ENCODE assay signal across 19 cellular contexts in the genomic region with DNA sequence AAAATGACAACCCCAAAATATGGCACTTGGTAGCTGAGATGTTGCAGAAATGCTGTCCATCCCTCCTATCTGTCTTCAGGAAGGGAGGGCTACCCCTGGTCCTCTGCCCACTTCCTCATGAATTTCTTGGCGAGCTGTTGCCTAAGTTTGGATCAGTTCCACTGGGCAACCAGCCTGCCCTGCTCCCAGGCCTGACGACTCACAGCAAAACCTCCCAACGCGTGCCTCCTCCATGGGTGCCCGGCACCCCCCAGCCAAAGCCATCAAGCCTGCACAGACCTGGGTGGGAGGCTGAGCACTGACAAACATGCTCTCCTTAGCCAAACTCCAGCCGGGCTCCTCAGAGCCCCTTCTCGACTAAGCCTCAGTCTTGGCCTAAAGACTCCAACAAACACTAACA. TPM values are rescaled to one million over a fixed set of nuclear protein-coding genes. Genes with fewer than 3 reads are reported as not detected.
A peak's percentile ranks its signal among the peaks of the same experiment; 100 is the strongest.
DNase-seq lines count a peak whose midpoint lies in the region; ATAC-seq and TF ChIP-seq lines count a peak whose summit lies in the region.
"Had no signal": no experiment of that assay in that cellular context is flagged by ENCODE, and none has a peak within 500 bp of the region (broad histone marks: within the 10 kb centered on the region; RNA-seq: fewer than 3 reads in every experiment).

No MANE protein-coding gene starts in this region.

- in situ Hi-C loops in G401 (cut with HindIII; ENCODE audit: low sequenced_read_pairs), result no loop called here

- CTCF ChIA-PET in activated CD4-positive, alpha-beta memory T cell treated with anti-CD3 and anti-CD28 coated beads for 36 hours (lab: Charles Lee), result no interaction called here

- H3K9me3 Mint-ChIP-seq in activated CD4-positive, alpha-beta memory T cell treated with anti-CD3 and anti-CD28 coated beads for 36 hours, result no peaks in the 10 kb centered on the region
- H3K9me3 Mint-ChIP-seq in activated T-helper 17 cell treated with anti-CD3 and anti-CD28 coated beads, Interleukin-2, amount 50 U/mL, for 72 hours, result peaks cover 4% of the 10 kb centered on the region
- H3K9me3 Mint-ChIP-seq: activated B cell treated with CpG ODN at 0.5 μM for 24 hours; central memory CD8-positive, alpha-beta T cell; type B pancreatic cell had no signal

- H3K4me1 ChIP-seq in left ventricle myocardium inferior (peaks cover 78% of the 10 kb centered on the region), prostate gland (replicated peaks) (peaks cover 8% of the 10 kb centered on the region)
- H3K4me1 ChIP-seq: BLaER1 had no signal

- H3K4me3 Mint-ChIP-seq in activated CD4-positive, alpha-beta memory T cell treated with anti-CD3 and anti-CD28 coated beads for 36 hours, result no peak overlapping the region
- H3K4me3 Mint-ChIP-seq in activated T-helper 17 cell treated with anti-CD3 and anti-CD28 coated beads, Interleukin-2, amount 50 U/mL, for 72 hours, result no peak overlapping the region
- H3K4me3 Mint-ChIP-seq: activated B cell treated with CpG ODN at 0.5 μM for 24 hours; central memory CD8-positive, alpha-beta T cell; memory B cell; type B pancreatic cell had no signal

- no peak for TF ChIP-seq POLR2A in prostate gland (IDR thresholded peaks at IDR 0.05)

- DNase-seq in G401 (ENCODE audit: low spot score) (peak; percentile 77), astrocyte of the hippocampus (ENCODE audit: low read depth, low spot score) (peak; percentile 46), left ventricle myocardium inferior (peak; percentile 47), prostate gland (ENCODE audit: low spot score) (peak; percentile 40), NOMO-1 treated with DMSO at 0.1 percent for 48 hours (lab: John Stamatoyannopoulos, UW; ENCODE audit: unreplicated experiment) (no peak), NCI-H774 (lab: John Stamatoyannopoulos, UW) (no peak)
- DNase-seq in activated CD4-positive, alpha-beta memory T cell treated with anti-CD3 and anti-CD28 coated beads for 36 hours, result no peak
- DNase-seq: activated B cell treated with CpG ODN at 0.5 μM for 24 hours, NCI-H345, occipital lobe had no signal

- POLR2A ChIA-PET in activated CD4-positive, alpha-beta memory T cell treated with anti-CD3 and anti-CD28 coated beads for 36 hours (lab: Charles Lee), result interaction anchor here (0.6 kb wide), 1 partner anchor 82 kb away, joined by 3 read pairs; no protein-coding TSS in a partner anchor

- H3K4me3 ChIP-seq in left ventricle myocardium inferior, result peak overlapping the region; percentile 0
- H3K4me3 ChIP-seq in prostate gland, result no peak overlapping the region
- H3K4me3 ChIP-seq: BLaER1, PC-9 had no signal

- H3K36me3 ChIP-seq in left ventricle myocardium inferior, result no peaks in the 10 kb centered on the region
- H3K36me3 ChIP-seq in prostate gland, result no peaks in the 10 kb centered on the region
- H3K36me3 ChIP-seq: BLaER1 had no signal

- TF ChIP-seq CTCF in left ventricle myocardium inferior (IDR thresholded peaks at IDR 0.05; ENCODE audit: borderline replicate concordance) (no peak), prostate gland (IDR thresholded peaks at IDR 0.05) (no peak)

- H3K36me3 Mint-ChIP-seq in activated CD4-positive, alpha-beta memory T cell treated with anti-CD3 and anti-CD28 coated beads for 36 hours, result no peaks in the 10 kb centered on the region
- no peaks in the 10 kb centered on the region for H3K36me3 Mint-ChIP-seq in activated T-helper 17 cell treated with anti-CD3 and anti-CD28 coated beads, Interleukin-2, amount 50 U/mL, for 72 hours (ENCODE audit: low read depth)
- H3K36me3 Mint-ChIP-seq: activated naive CD4-positive, alpha-beta T cell treated with anti-CD3 and anti-CD28 coated beads, Interleukin-2, amount 50 U/mL, for 72 hours; memory B cell; type B pancreatic cell had no signal

- ATAC-seq in activated T-helper 17 cell treated with anti-CD3 and anti-CD28 coated beads, Interleukin-2, amount 50 U/mL, for 72 hours (replicated peaks), result no peak
- ATAC-seq: activated naive CD4-positive, alpha-beta T cell treated with anti-CD3 and anti-CD28 coated beads, Interleukin-2, amount 50 U/mL, for 72 hours had no signal

- intact Hi-C loops in left ventricle myocardium inferior (cut with micrococcal nuclease), result no loop called here
- intact Hi-C loops in prostate gland (cut with DNase I), result no loop called here
- intact Hi-C loops in activated CD4-positive, alpha-beta memory T cell treated with anti-CD3 and anti-CD28 coated beads for 36 hours (cut with micrococcal nuclease), result no loop called here

- H3K27me3 ChIP-seq in left ventricle myocardium inferior (ENCODE audit: low read depth) (no peaks in the 10 kb centered on the region), prostate gland (replicated peaks; ENCODE audit: insufficient read depth) (no peaks in the 10 kb centered on the region)
- H3K27me3 ChIP-seq: BLaER1 had no signal

- peaks cover 3% of the 10 kb centered on the region for H3K27me3 Mint-ChIP-seq in activated CD4-positive, alpha-beta memory T cell treated with anti-CD3 and anti-CD28 coated beads for 36 hours
- peaks cover 12% of the 10 kb centered on the region for H3K27me3 Mint-ChIP-seq in activated T-helper 17 cell treated with anti-CD3 and anti-CD28 coated beads, Interleukin-2, amount 50 U/mL, for 72 hours

- no peaks in the 10 kb centered on the region for H3K9me3 ChIP-seq in left ventricle myocardium inferior (replicated peaks)
- H3K9me3 ChIP-seq in prostate gland, result no peaks in the 10 kb centered on the region
- H3K9me3 ChIP-seq: BLaER1 had no signal

- H3K4me1 Mint-ChIP-seq in activated CD4-positive, alpha-beta memory T cell treated with anti-CD3 and anti-CD28 coated beads for 36 hours (ENCODE audit: low read depth), result no peaks in the 10 kb centered on the region
- no peaks in the 10 kb centered on the region for H3K4me1 Mint-ChIP-seq in activated T-helper 17 cell treated with anti-CD3 and anti-CD28 coated beads, Interleukin-2, amount 50 U/mL, for 72 hours
- H3K4me1 Mint-ChIP-seq: activated B cell treated with CpG ODN at 0.5 μM for 24 hours; central memory CD8-positive, alpha-beta T cell had no signal

- WGBS in prostate gland, result 10% methylated on average over 7 of the region's 7 CpGs

- H3K27ac Mint-ChIP-seq in activated CD4-positive, alpha-beta memory T cell treated with anti-CD3 and anti-CD28 coated beads for 36 hours, result no peak overlapping the region
- no peak overlapping the region for H3K27ac Mint-ChIP-seq in activated T-helper 17 cell treated with anti-CD3 and anti-CD28 coated beads, Interleukin-2, amount 50 U/mL, for 72 hours
- H3K27ac Mint-ChIP-seq: activated B cell treated with CpG ODN at 0.5 μM for 24 hours; activated naive CD4-positive, alpha-beta T cell treated with anti-CD3 and anti-CD28 coated beads, Interleukin-2, amount 50 U/mL, for 72 hours; memory B cell; type B pancreatic cell had no signal

- H3K27ac ChIP-seq in left ventricle myocardium inferior (replicated peaks), result peak overlapping the region; percentile 30
- peak overlapping the region in 1 of 2 donors; percentile 41 for H3K27ac ChIP-seq in prostate gland
- H3K27ac ChIP-seq: BLaER1, epithelial cell of prostate, PC-9 had no signal

RNA-seq across cellular contexts. Expression of gene VSTM4, which starts 8.9 kb away (rescaled TPM):
- not detected in 2 replicates for total RNA-seq in G401 (2014; rRNA removed; shearing (Covaris generic))
- total RNA-seq in left ventricle myocardium inferior (21.1 TPM), prostate gland (10 to 100 TPM in 1 of 2 donors, 1 to 10 TPM in 1; 6.9 to 36.0 TPM)
- under 1 TPM; 0.10 to 0.24 TPM for total RNA-seq in activated CD4-positive, alpha-beta memory T cell treated with anti-CD3 and anti-CD28 coated beads for 36 hours
- total RNA-seq in activated T-helper 17 cell treated with anti-CD3 and anti-CD28 coated beads, Interleukin-2, amount 50 U/mL, for 72 hours, result under 1 TPM; 0.06 to 0.13 TPM
- total RNA-seq: activated B cell treated with CpG ODN at 0.5 μM for 24 hours; activated naive CD4-positive, alpha-beta T cell treated with anti-CD3 and anti-CD28 coated beads, Interleukin-2, amount 50 U/mL, for 72 hours; PC-9 had no signal

RNA-seq across cellular contexts. Expression of gene FAM170B, which starts 27.4 kb away (rescaled TPM):
- not detected in 2 replicates for total RNA-seq in G401 (2014; rRNA removed; shearing (Covaris generic))
- not detected for total RNA-seq in left ventricle myocardium inferior
- not detected for total RNA-seq in prostate gland
- not detected for total RNA-seq in activated CD4-positive, alpha-beta memory T cell treated with anti-CD3 and anti-CD28 coated beads for 36 hours
- total RNA-seq in activated T-helper 17 cell treated with anti-CD3 and anti-CD28 coated beads, Interleukin-2, amount 50 U/mL, for 72 hours, result not detected
- total RNA-seq: activated B cell treated with CpG ODN at 0.5 μM for 24 hours; activated naive CD4-positive, alpha-beta T cell treated with anti-CD3 and anti-CD28 coated beads, Interleukin-2, amount 50 U/mL, for 72 hours; Daoy; occipital lobe; PC-9 had no signal

Comparison
In these comparisons a context has a peak if more than half of its experiments do, and no peak if none do; other contexts are left out.
1. DNase-seq: peak in G401 (single experiment), astrocyte of the hippocampus (single experiment), left ventricle myocardium inferior (single experiment) and prostate gland (single experiment); none in NOMO-1 treated with DMSO at 0.1 percent for 48 hours (single experiment), NCI-H774 (single experiment) and activated CD4-positive, alpha-beta memory T cell treated with anti-CD3 and anti-CD28 coated beads for 36 hours (single experiment).